8 cellular contexts compared by ENCODE assay signal in genomic region chr18:43563780-43564179, GRCh38.
DNase-seq lines count a peak whose midpoint lies in the region; ATAC-seq and TF ChIP-seq lines count a peak whose summit lies in the region.

No MANE protein-coding gene starts in this region.

- no peak overlapping the region for H3K27ac ChIP-seq in adrenal gland

- H3K9me3 Mint-ChIP-seq in activated T-helper 1 cell treated with anti-CD3 and anti-CD28 coated beads, Interleukin-12 subunit alpha, Interleukin-12 subunit beta, Interleukin-2, Interleukin-4 antibody, amounts not matched to agents 30 ng/mL and 10 ng/mL and 1 ng/mL, durations not matched to agents 14 hours and 24 hours and 36 hours, result no peaks in the 10 kb centered on the region

- DNase-seq in AG08395 (ENCODE audit: low spot score) (peak; percentile 51), NCI-H1694 (lab: John Stamatoyannopoulos, UW) (peak; percentile 35), adrenal gland (peak; percentile 40 to 70 (median 56)), inferior parietal cortex (ENCODE audit: extremely low spot score) (peak; percentile 75), lower leg skin (ENCODE audit: low spot score in 2 of 2) (no peak)
- no peak for DNase-seq in activated T-helper 1 cell treated with anti-CD3 and anti-CD28 coated beads, Interleukin-12 subunit alpha, Interleukin-12 subunit beta, Interleukin-2, Interleukin-4 antibody, amounts not matched to agents 30 ng/mL and 10 ng/mL and 1 ng/mL, durations not matched to agents 14 hours and 24 hours and 36 hours (ENCODE audit: low spot score)
- DNase-seq in stimulated activated naive CD4-positive, alpha-beta T cell (lab: John Stamatoyannopoulos, UW), result no peak

- no peaks in the 10 kb centered on the region for H3K9me3 ChIP-seq in adrenal gland (replicated peaks in 1 of 3)

- H3K4me1 Mint-ChIP-seq in activated T-helper 1 cell treated with anti-CD3 and anti-CD28 coated beads, Interleukin-12 subunit alpha, Interleukin-12 subunit beta, Interleukin-2, Interleukin-4 antibody, amounts not matched to agents 30 ng/mL and 10 ng/mL and 1 ng/mL, durations not matched to agents 14 hours and 24 hours and 36 hours (ENCODE audit: low read depth), result no peaks in the 10 kb centered on the region

- no peak overlapping the region for H3K27ac Mint-ChIP-seq in activated T-helper 1 cell treated with anti-CD3 and anti-CD28 coated beads, Interleukin-12 subunit alpha, Interleukin-12 subunit beta, Interleukin-2, Interleukin-4 antibody, amounts not matched to agents 30 ng/mL and 10 ng/mL and 1 ng/mL, durations not matched to agents 14 hours and 24 hours and 36 hours

- no peaks in the 10 kb centered on the region for H3K36me3 Mint-ChIP-seq in activated T-helper 1 cell treated with anti-CD3 and anti-CD28 coated beads, Interleukin-12 subunit alpha, Interleukin-12 subunit beta, Interleukin-2, Interleukin-4 antibody, amounts not matched to agents 30 ng/mL and 10 ng/mL and 1 ng/mL, durations not matched to agents 14 hours and 24 hours and 36 hours (ENCODE audit: low read depth)

- ATAC-seq in GM19395 (IDR thresholded peaks at IDR 0.05; ENCODE audit: unreplicated experiment), result peak; percentile 72

- TF ChIP-seq POLR2A in adrenal gland (IDR thresholded peaks at IDR 0.05), result no peak
- no peak for TF ChIP-seq POLR2A in lower leg skin (IDR thresholded peaks at IDR 0.05)

- intact Hi-C loops in adrenal gland (cut with DNase I), result loop anchor here in 1 of 2 donors (10.0 kb wide), 1 partner anchor 1449 kb away; no protein-coding TSS in a partner anchor
- intact Hi-C loops in lower leg skin (cut with DNase I; ENCODE audit: low total_unique reads), result no loop called here
- intact Hi-C loops in activated T-helper 1 cell treated with anti-CD3 and anti-CD28 coated beads, Interleukin-12 subunit alpha, Interleukin-12 subunit beta, Interleukin-2, Interleukin-4 antibody, amounts not matched to agents 30 ng/mL and 10 ng/mL and 1 ng/mL, durations not matched to agents 14 hours and 24 hours and 36 hours (cut with micrococcal nuclease), result no loop called here

- peaks cover 6% of the 10 kb centered on the region for H3K27me3 ChIP-seq in adrenal gland

- 10 to 19% (median 16%) methylated on average over 3 of the region's 3 CpGs for WGBS in adrenal gland, 4 donors
- 26 to 34% methylated on average over 3 of the region's 3 CpGs for WGBS in lower leg skin, 2 donors

- peaks cover under 1% of the 10 kb centered on the region for H3K27me3 Mint-ChIP-seq in activated T-helper 1 cell treated with anti-CD3 and anti-CD28 coated beads, Interleukin-12 subunit alpha, Interleukin-12 subunit beta, Interleukin-2, Interleukin-4 antibody, amounts not matched to agents 30 ng/mL and 10 ng/mL and 1 ng/mL, durations not matched to agents 14 hours and 24 hours and 36 hours (ENCODE audit: insufficient read depth)

- TF ChIP-seq CTCF in adrenal gland (IDR thresholded peaks at IDR 0.05) (peak; percentile 8 to 69 (median 53)), lower leg skin (IDR thresholded peaks at IDR 0.05) (no peak)

- no peak overlapping the region for H3K4me3 Mint-ChIP-seq in activated T-helper 1 cell treated with anti-CD3 and anti-CD28 coated beads, Interleukin-12 subunit alpha, Interleukin-12 subunit beta, Interleukin-2, Interleukin-4 antibody, amounts not matched to agents 30 ng/mL and 10 ng/mL and 1 ng/mL, durations not matched to agents 14 hours and 24 hours and 36 hours

- no peaks in the 10 kb centered on the region for H3K4me1 ChIP-seq in adrenal gland (replicated peaks in 1 of 2)

- H3K36me3 ChIP-seq in adrenal gland (replicated peaks in 1 of 2), result no peaks in the 10 kb centered on the region

- no peak overlapping the region for H3K4me3 ChIP-seq in adrenal gland
- no peak overlapping the region for H3K4me3 ChIP-seq in lower leg skin (ENCODE audit: low read depth, poor library complexity, severe bottlenecking)

Comparison
In these comparisons a context has a peak if more than half of its experiments do, and no peak if none do; other contexts are left out.
1. DNase-seq: peak in AG08395 (single experiment), NCI-H1694 (single experiment), adrenal gland (7 of 7) and inferior parietal cortex (single experiment); none in lower leg skin (0 of 2), activated T-helper 1 cell treated with anti-CD3 and anti-CD28 coated beads, Interleukin-12 subunit alpha, Interleukin-12 subunit beta, Interleukin-2, Interleukin-4 antibody, amounts not matched to agents 30 ng/mL and 10 ng/mL and 1 ng/mL, durations not matched to agents 14 hours and 24 hours and 36 hours (single experiment) and stimulated activated naive CD4-positive, alpha-beta T cell (0 of 6).
2. CTCF ChIP-seq: peak in adrenal gland (6 of 6); none in lower leg skin (0 of 3).